ENCODE assay signal across 14 cellular contexts in genomic region chr3:107589454-107589853, GRCh38.
DNase-seq lines count a peak whose midpoint lies in the region; ATAC-seq and TF ChIP-seq lines count a peak whose summit lies in the region.
"Had no signal": no experiment of that assay in that cellular context is flagged by ENCODE, and none has a peak within 500 bp of the region (broad histone marks: within the 10 kb centered on the region; RNA-seq: fewer than 3 reads in every experiment).

No MANE protein-coding gene starts in this region.

- H3K4me3 Mint-ChIP-seq in activated CD4-positive, alpha-beta T cell treated with anti-CD3 and anti-CD28 coated beads, Interleukin-2, amount 10 ng/mL, durations not matched to agents 24 days and 14 days = no peak overlapping the region
- H3K4me3 Mint-ChIP-seq in naive thymus-derived CD8-positive, alpha-beta T cell = no peak overlapping the region
- H3K4me3 Mint-ChIP-seq: nephron; T-helper 2 cell treated with Interferon-gamma antibody and Interleukin-4, amounts not matched to agents 5 μg/mL and 100 μg/mL, for 36 hours had no signal

- H3K4me1 Mint-ChIP-seq in activated CD4-positive, alpha-beta T cell treated with anti-CD3 and anti-CD28 coated beads, Interleukin-2, amount 10 ng/mL, durations not matched to agents 24 days and 14 days = peaks cover 12% of the 10 kb centered on the region
- peaks cover 14 to 50% (median 26%) of the 10 kb centered on the region in 4 donors for H3K4me1 Mint-ChIP-seq in naive thymus-derived CD8-positive, alpha-beta T cell

- no peaks in the 10 kb centered on the region for H3K27me3 Mint-ChIP-seq in activated CD4-positive, alpha-beta T cell treated with anti-CD3 and anti-CD28 coated beads, Interleukin-2, amount 10 ng/mL, durations not matched to agents 24 days and 14 days
- H3K27me3 Mint-ChIP-seq in naive thymus-derived CD8-positive, alpha-beta T cell = no peaks in the 10 kb centered on the region

- TF ChIP-seq EP300 in tibial nerve (IDR thresholded peaks at IDR 0.05) = no peak

- intact Hi-C loops in activated CD4-positive, alpha-beta T cell treated with anti-CD3 and anti-CD28 coated beads, Interleukin-2, amount 10 ng/mL, durations not matched to agents 24 days and 14 days (cut with micrococcal nuclease) = loop anchor here (1.0 kb wide), 1 partner anchor 10 kb away; no protein-coding TSS in a partner anchor

- no peaks in the 10 kb centered on the region for H3K36me3 ChIP-seq in tibial nerve
- H3K36me3 ChIP-seq: upper lobe of right lung had no signal

- H3K27ac ChIP-seq in tibial nerve = no peak overlapping the region
- H3K27ac ChIP-seq: upper lobe of right lung had no signal

- WGBS in tibial nerve, 2 donors = 40 to 52% methylated on average over 1 of the region's 1 CpG

- H3K4me1 ChIP-seq in tibial nerve = no peaks in the 10 kb centered on the region
- H3K4me1 ChIP-seq: upper lobe of right lung had no signal

- no peak for DNase-seq in activated CD4-positive, alpha-beta T cell treated with anti-CD3 and anti-CD28 coated beads, Interleukin-2, amount 10 ng/mL, durations not matched to agents 24 days and 14 days
- no peak for DNase-seq in activated CD4-positive, alpha-beta T cell treated with anti-CD3 and anti-CD28 coated beads, Interleukin-2, amount 50 U/mL, for 4 hours
- DNase-seq in foreskin melanocyte (peak; percentile 82), tibial nerve (ENCODE audit: low spot score in 2 of 2) (no peak)
- DNase-seq in naive thymus-derived CD8-positive, alpha-beta T cell = no peak
- DNase-seq in activated CD8-positive, alpha-beta memory T cell treated with anti-CD3 and anti-CD28 coated beads, Interleukin-2, amount 50 U/mL, for 48 hours = no peak
- DNase-seq: GOT3, NCI-H345, RPMI8226, upper lobe of right lung had no signal

- H3K4me3 ChIP-seq in tibial nerve = no peak overlapping the region
- H3K4me3 ChIP-seq: upper lobe of right lung had no signal

- peak overlapping the region; percentile 26 for H3K27ac Mint-ChIP-seq in activated CD4-positive, alpha-beta T cell treated with anti-CD3 and anti-CD28 coated beads, Interleukin-2, amount 10 ng/mL, durations not matched to agents 24 days and 14 days
- H3K27ac Mint-ChIP-seq in naive thymus-derived CD8-positive, alpha-beta T cell = peak overlapping the region in 1 of 10 donors; percentile 51
- H3K27ac Mint-ChIP-seq: nephron; T-helper 2 cell treated with Interferon-gamma antibody and Interleukin-4, amounts not matched to agents 5 μg/mL and 100 μg/mL, for 36 hours had no signal

- ATAC-seq in GM21447 (IDR thresholded peaks at IDR 0.05; ENCODE audit: unreplicated experiment) (peak; percentile 82), HG03108 (IDR thresholded peaks at IDR 0.05; ENCODE audit: unreplicated experiment) (peak; percentile 75)
- no peak for ATAC-seq in naive thymus-derived CD8-positive, alpha-beta T cell
- ATAC-seq: upper lobe of right lung had no signal

- H3K9me3 Mint-ChIP-seq in activated CD4-positive, alpha-beta T cell treated with anti-CD3 and anti-CD28 coated beads, Interleukin-2, amount 10 ng/mL, durations not matched to agents 24 days and 14 days = no peaks in the 10 kb centered on the region
- no peaks in the 10 kb centered on the region for H3K9me3 Mint-ChIP-seq in naive thymus-derived CD8-positive, alpha-beta T cell
- H3K9me3 Mint-ChIP-seq: nephron; T-helper 2 cell treated with Interferon-gamma antibody and Interleukin-4, amounts not matched to agents 5 μg/mL and 100 μg/mL, for 36 hours had no signal

- H3K9me3 ChIP-seq in tibial nerve = no peaks in the 10 kb centered on the region
- H3K9me3 ChIP-seq: upper lobe of right lung had no signal

- TF ChIP-seq POLR2A in tibial nerve (IDR thresholded peaks at IDR 0.05) = no peak

- no peaks in the 10 kb centered on the region for H3K27me3 ChIP-seq in tibial nerve
- H3K27me3 ChIP-seq: upper lobe of right lung had no signal

- H3K36me3 Mint-ChIP-seq in activated CD4-positive, alpha-beta T cell treated with anti-CD3 and anti-CD28 coated beads, Interleukin-2, amount 10 ng/mL, durations not matched to agents 24 days and 14 days (ENCODE audit: low read depth) = peaks cover 3% of the 10 kb centered on the region
- peaks cover 4 to 13% (median 7%) of the 10 kb centered on the region in 3 donors for H3K36me3 Mint-ChIP-seq in naive thymus-derived CD8-positive, alpha-beta T cell

- TF ChIP-seq CTCF in tibial nerve (IDR thresholded peaks at IDR 0.05) = no peak

- POLR2A ChIA-PET in naive thymus-derived CD8-positive, alpha-beta T cell (lab: Charles Lee) = no interaction called here

Comparison
In these comparisons a context has a peak if more than half of its experiments do, and no peak if none do; other contexts are left out.
1. ATAC-seq: peak in GM21447 (single experiment) and HG03108 (single experiment); none in naive thymus-derived CD8-positive, alpha-beta T cell (0 of 2).